4 cellular contexts compared by ENCODE assay signal in the genomic region with DNA sequence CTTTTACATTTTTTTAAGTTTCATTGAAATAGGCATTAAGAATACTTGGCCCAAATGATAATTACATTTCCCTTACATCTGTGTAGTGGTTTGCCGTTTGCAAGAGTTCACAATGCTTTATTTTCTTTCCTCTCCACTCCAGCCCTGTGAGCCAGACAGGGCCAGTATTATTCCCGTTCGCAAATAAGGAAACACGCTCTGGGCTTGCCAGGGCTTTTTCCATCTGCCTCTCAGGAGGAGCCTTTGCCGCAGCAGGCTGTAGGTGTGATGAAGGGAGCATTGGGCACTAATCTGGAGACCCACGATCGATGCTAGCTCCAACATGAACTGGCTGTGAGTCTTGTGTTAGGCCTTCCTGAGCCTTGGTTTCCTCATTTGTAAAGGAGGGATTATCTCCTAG.
TF ChIP-seq lines count a peak whose summit lies in the region.

No MANE protein-coding gene starts in this region.

TF ChIP-seq in SK-N-SH, 30 proteins besides CTCF, POLR2A, EP300 and RAD21 (continues in another document):
- TF ChIP-seq, protein P1, sequence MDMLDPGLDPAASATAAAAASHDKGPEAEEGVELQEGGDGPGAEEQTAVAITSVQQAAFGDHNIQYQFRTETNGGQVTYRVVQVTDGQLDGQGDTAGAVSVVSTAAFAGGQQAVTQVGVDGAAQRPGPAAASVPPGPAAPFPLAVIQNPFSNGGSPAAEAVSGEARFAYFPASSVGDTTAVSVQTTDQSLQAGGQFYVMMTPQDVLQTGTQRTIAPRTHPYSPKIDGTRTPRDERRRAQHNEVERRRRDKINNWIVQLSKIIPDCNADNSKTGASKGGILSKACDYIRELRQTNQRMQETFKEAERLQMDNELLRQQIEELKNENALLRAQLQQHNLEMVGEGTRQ (IDR thresholded peaks at IDR 0.05; ENCODE audit: borderline replicate concordance, low read depth, low read length) = no peak
- TF ChIP-seq USF1 (IDR thresholded peaks at IDR 0.05; ENCODE audit: borderline replicate concordance, low read depth) (no peak), ZBTB33 (IDR thresholded peaks at IDR 0.05; ENCODE audit: borderline replicate concordance, low read depth) (no peak)

TF ChIP-seq in SK-N-SH treated with all-trans-retinoic acid at 6 μM for 48 hours, 23 proteins besides CTCF, POLR2A, EP300 and RAD21 (continues in another document):
- no peak for TF ChIP-seq ZNF70 (CRISPR knock-in tag; IDR thresholded peaks at IDR 0.05)
- TF ChIP-seq PATZ1 (CRISPR knock-in tag; IDR thresholded peaks at IDR 0.05; ENCODE audit: borderline replicate concordance) = no peak
- no peak for TF ChIP-seq ZC3H10 (CRISPR knock-in tag; IDR thresholded peaks at IDR 0.05)
- TF ChIP-seq, protein P2, sequence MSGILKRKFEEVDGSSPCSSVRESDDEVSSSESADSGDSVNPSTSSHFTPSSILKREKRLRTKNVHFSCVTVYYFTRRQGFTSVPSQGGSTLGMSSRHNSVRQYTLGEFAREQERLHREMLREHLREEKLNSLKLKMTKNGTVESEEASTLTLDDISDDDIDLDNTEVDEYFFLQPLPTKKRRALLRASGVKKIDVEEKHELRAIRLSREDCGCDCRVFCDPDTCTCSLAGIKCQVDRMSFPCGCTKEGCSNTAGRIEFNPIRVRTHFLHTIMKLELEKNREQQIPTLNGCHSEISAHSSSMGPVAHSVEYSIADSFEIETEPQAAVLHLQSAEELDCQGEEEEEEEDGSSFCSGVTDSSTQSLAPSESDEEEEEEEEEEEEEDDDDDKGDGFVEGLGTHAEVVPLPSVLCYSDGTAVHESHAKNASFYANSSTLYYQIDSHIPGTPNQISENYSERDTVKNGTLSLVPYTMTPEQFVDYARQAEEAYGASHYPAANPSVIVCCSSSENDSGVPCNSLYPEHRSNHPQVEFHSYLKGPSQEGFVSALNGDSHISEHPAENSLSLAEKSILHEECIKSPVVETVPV (CRISPR knock-in tag; IDR thresholded peaks at IDR 0.05) = no peak
- no peak for TF ChIP-seq TCF4 (CRISPR knock-in tag; IDR thresholded peaks at IDR 0.05; ENCODE audit: borderline replicate concordance)
- TF ChIP-seq ZNF565 (CRISPR knock-in tag; conservative IDR thresholded peaks at IDR 0.05; ENCODE audit: low read depth) = no peak
- TF ChIP-seq, protein P3, sequence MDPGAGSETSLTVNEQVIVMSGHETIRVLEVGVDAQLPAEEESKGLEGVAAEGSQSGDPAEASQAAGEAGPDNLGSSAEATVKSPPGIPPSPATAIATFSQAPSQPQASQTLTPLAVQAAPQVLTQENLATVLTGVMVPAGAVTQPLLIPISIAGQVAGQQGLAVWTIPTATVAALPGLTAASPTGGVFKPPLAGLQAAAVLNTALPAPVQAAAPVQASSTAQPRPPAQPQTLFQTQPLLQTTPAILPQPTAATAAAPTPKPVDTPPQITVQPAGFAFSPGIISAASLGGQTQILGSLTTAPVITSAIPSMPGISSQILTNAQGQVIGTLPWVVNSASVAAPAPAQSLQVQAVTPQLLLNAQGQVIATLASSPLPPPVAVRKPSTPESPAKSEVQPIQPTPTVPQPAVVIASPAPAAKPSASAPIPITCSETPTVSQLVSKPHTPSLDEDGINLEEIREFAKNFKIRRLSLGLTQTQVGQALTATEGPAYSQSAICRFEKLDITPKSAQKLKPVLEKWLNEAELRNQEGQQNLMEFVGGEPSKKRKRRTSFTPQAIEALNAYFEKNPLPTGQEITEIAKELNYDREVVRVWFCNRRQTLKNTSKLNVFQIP (CRISPR knock-in tag; IDR thresholded peaks at IDR 0.05; ENCODE audit: borderline replicate concordance, low read depth) = no peak
- TF ChIP-seq ARNTL (CRISPR knock-in tag; IDR thresholded peaks at IDR 0.05; ENCODE audit: borderline replicate concordance, low read depth) = no peak
- TF ChIP-seq CSDC2 (CRISPR knock-in tag; IDR thresholded peaks at IDR 0.05) = no peak

TF ChIP-seq in H1, 55 proteins besides CTCF, POLR2A, EP300 and RAD21:
- TF ChIP-seq CTBP2 (IDR thresholded peaks at IDR 0.05; ENCODE audit: borderline replicate concordance, insufficient read depth, insufficient read length, low read length) (no peak), MAFK (IDR thresholded peaks at IDR 0.05; ENCODE audit: low read depth, low read length) (no peak), TAF1 (IDR thresholded peaks at IDR 0.05; ENCODE audit: low read depth, low read length) (no peak), SIN3A (conservative IDR thresholded peaks at IDR 0.05 in 1 of 2, IDR thresholded peaks at IDR 0.05 in 1 of 2; ENCODE audit: low read depth in 1 of 2, low read length in 2 of 2) (no peak), RBBP5 (IDR thresholded peaks at IDR 0.05; ENCODE audit: borderline replicate concordance, low read depth, low read length) (no peak), SAP30 (IDR thresholded peaks at IDR 0.05; ENCODE audit: insufficient read depth, insufficient replicate concordance, low read length) (no peak), JUN (IDR thresholded peaks at IDR 0.05; ENCODE audit: low read depth, low read length) (no peak), ATF2 (IDR thresholded peaks at IDR 0.05; ENCODE audit: low read length) (no peak)
TF ChIP-seq in H1: peak in this region for 0.

TF ChIP-seq in HepG2, 621 proteins besides CTCF, POLR2A, EP300 and RAD21:
- TF ChIP-seq FOXC1 (CRISPR knock-in tag; IDR thresholded peaks at IDR 0.05; ENCODE audit: borderline replicate concordance) = no peak
- TF ChIP-seq ZC3H4 (CRISPR knock-in tag; IDR thresholded peaks at IDR 0.05; ENCODE audit: borderline replicate concordance) = no peak
- no peak for TF ChIP-seq CBX1 (IDR thresholded peaks at IDR 0.05; ENCODE audit: low read depth)
- TF ChIP-seq, protein P4, sequence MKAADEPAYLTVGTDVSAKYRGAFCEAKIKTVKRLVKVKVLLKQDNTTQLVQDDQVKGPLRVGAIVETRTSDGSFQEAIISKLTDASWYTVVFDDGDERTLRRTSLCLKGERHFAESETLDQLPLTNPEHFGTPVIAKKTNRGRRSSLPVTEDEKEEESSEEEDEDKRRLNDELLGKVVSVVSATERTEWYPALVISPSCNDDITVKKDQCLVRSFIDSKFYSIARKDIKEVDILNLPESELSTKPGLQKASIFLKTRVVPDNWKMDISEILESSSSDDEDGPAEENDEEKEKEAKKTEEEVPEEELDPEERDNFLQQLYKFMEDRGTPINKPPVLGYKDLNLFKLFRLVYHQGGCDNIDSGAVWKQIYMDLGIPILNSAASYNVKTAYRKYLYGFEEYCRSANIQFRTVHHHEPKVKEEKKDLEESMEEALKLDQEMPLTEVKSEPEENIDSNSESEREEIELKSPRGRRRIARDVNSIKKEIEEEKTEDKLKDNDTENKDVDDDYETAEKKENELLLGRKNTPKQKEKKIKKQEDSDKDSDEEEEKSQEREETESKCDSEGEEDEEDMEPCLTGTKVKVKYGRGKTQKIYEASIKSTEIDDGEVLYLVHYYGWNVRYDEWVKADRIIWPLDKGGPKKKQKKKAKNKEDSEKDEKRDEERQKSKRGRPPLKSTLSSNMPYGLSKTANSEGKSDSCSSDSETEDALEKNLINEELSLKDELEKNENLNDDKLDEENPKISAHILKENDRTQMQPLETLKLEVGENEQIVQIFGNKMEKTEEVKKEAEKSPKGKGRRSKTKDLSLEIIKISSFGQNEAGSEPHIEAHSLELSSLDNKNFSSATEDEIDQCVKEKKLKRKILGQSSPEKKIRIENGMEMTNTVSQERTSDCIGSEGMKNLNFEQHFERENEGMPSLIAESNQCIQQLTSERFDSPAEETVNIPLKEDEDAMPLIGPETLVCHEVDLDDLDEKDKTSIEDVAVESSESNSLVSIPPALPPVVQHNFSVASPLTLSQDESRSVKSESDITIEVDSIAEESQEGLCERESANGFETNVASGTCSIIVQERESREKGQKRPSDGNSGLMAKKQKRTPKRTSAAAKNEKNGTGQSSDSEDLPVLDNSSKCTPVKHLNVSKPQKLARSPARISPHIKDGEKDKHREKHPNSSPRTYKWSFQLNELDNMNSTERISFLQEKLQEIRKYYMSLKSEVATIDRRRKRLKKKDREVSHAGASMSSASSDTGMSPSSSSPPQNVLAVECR (CRISPR knock-in tag; IDR thresholded peaks at IDR 0.05; ENCODE audit: borderline replicate concordance) = no peak
- no peak for TF ChIP-seq CHD4 (IDR thresholded peaks at IDR 0.05; ENCODE audit: borderline replicate concordance, low read length)
- TF ChIP-seq PHF20 (CRISPR knock-in tag; IDR thresholded peaks at IDR 0.05) = no peak
- TF ChIP-seq BCL3 (CRISPR knock-in tag; IDR thresholded peaks at IDR 0.05) = no peak
- TF ChIP-seq PBX3 (CRISPR knock-in tag; IDR thresholded peaks at IDR 0.05; ENCODE audit: borderline replicate concordance) = no peak
- no peak for TF ChIP-seq TOPORS (CRISPR knock-in tag; IDR thresholded peaks at IDR 0.05)
- no peak for TF ChIP-seq MATR3 (CRISPR knock-in tag; IDR thresholded peaks at IDR 0.05)
- TF ChIP-seq PAWR (CRISPR knock-in tag; IDR thresholded peaks at IDR 0.05; ENCODE audit: borderline replicate concordance) = no peak
- no peak for TF ChIP-seq ZNF589 (CRISPR knock-in tag; conservative IDR thresholded peaks at IDR 0.05)
- no peak for TF ChIP-seq SNAPC4 (CRISPR knock-in tag; IDR thresholded peaks at IDR 0.05)
